In the genomic region with DNA sequence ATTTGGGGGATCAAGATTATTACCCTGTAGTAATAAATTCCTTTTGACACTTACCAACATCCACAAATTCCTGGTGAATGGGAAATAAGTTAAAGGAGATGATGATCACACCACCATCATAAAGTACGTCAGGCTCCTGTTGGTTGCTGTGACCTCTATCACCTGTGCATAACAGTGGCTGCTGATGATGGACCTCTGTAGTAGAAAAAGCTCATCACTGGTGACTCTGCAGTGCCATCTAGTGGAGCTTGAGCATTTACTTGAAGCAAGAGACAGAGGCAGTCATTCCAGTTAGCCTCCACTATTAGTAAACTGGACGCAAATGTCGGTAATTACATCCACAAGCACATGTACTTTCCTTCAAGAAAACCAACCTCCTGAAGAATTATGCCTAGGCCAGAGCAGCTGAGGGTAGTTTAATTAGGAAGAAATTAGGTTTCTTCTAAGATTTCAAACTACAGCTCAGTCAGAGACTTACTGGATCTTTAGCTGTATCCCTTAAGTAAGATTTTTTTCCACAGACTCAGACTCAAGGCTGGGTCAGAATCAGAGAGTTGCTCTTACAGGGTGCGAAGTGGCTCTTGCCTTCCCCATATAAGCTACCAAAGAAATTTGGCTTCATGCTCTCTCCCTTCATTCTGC, we compare ENCODE assay signal across 8 cellular contexts. TPM values are rescaled to one million over a fixed set of nuclear protein-coding genes. Genes with fewer than 3 reads are reported as not detected.
DNase-seq lines count a peak whose midpoint lies in the region; ATAC-seq and TF ChIP-seq lines count a peak whose summit lies in the region.

No MANE protein-coding gene starts in this region.

- TF ChIP-seq CTCF in vagina (IDR thresholded peaks at IDR 0.05) = peak; percentile 59 to 81 (median 72)

- no peak overlapping the region for H4K8ac ChIP-seq in trophoblast cell (ENCODE audit: low read depth, low read length)

- no CpG with 5 or more reads among the region's 4 CpGs for WGBS in trophoblast cell (ENCODE audit: extremely low coverage, insufficient coverage, insufficient read length)

- H3K18ac ChIP-seq in trophoblast cell (ENCODE audit: low read length) = no peak overlapping the region

- no peak overlapping the region for H3K23ac ChIP-seq in trophoblast cell (ENCODE audit: low read length)

- no peak overlapping the region for H3K27ac ChIP-seq in trophoblast cell (ENCODE audit: low read depth, low read length)
- H3K27ac ChIP-seq in vagina = no peak overlapping the region

- H3K4me1 ChIP-seq in trophoblast cell (ENCODE audit: control insufficient read depth in 1 of 2, insufficient read depth in 2 of 2, low read length in 2 of 2) = peaks cover 0 to 3% of the 10 kb centered on the region in 2 experiments
- no peaks in the 10 kb centered on the region for H3K4me1 ChIP-seq in vagina

- H3K4me2 ChIP-seq in trophoblast cell (ENCODE audit: low read length) = no peak overlapping the region

- no peak overlapping the region for H2BK12ac ChIP-seq in trophoblast cell (ENCODE audit: low read length)

- H3K27me3 ChIP-seq in MG63 (no peaks in the 10 kb centered on the region), trophoblast cell (ENCODE audit: insufficient read depth, low read length) (no peaks in the 10 kb centered on the region), vagina (no peaks in the 10 kb centered on the region)

- H3K14ac ChIP-seq in trophoblast cell (ENCODE audit: low read length) = no peak overlapping the region

- H3K36me3 ChIP-seq in MG63 (peaks cover 13% of the 10 kb centered on the region; the same call in 1 of the 2 replicates), trophoblast cell (ENCODE audit: control insufficient read depth in 1 of 2, insufficient read depth in 2 of 2, low read length in 2 of 2) (peaks cover 24 to 46% of the 10 kb centered on the region in 2 experiments), vagina (peaks cover 0 to 9% of the 10 kb centered on the region in 2 donors)

- H2BK120ac ChIP-seq in trophoblast cell (ENCODE audit: insufficient read depth, low read length, poor library complexity) = no peak overlapping the region

- H3K4me3 ChIP-seq in MG63 (no peak overlapping the region), trophoblast cell (ENCODE audit: low read depth, low read length) (no peak overlapping the region), vagina (no peak overlapping the region)

- H4K12ac ChIP-seq in trophoblast cell (ENCODE audit: low read depth, low read length) = no peak overlapping the region

- DNase-seq in DMS53 (lab: John Stamatoyannopoulos, UW) (peak; percentile 92), MG63 (peak; percentile 61), RPMI8226 (peak; percentile 89), globus pallidus (ENCODE audit: low spot score) (peak; percentile 84), trophoblast cell (peak; percentile 91 to 99), vagina (ENCODE audit: extremely low spot score in 2 of 2) (no peak)
- DNase-seq in activated gamma-delta T cell treated with anti-CD3 and anti-CD28 coated beads, Interleukin-2, amount 50 U/mL, for 16 hours (ENCODE audit: low read depth) = peak; percentile 56

- peak; percentile 60 for ATAC-seq in GM21737 (IDR thresholded peaks at IDR 0.05; ENCODE audit: unreplicated experiment)

- no peak for TF ChIP-seq POLR2A in vagina (IDR thresholded peaks at IDR 0.05)

- H3K79me1 ChIP-seq in trophoblast cell (ENCODE audit: low read length) = no peaks in the 10 kb centered on the region

- H3K4ac ChIP-seq in trophoblast cell (ENCODE audit: low read depth, low read length) = no peak overlapping the region

- H3K79me2 ChIP-seq in trophoblast cell (ENCODE audit: control insufficient read depth, insufficient read depth, low read length, poor library complexity) = no peaks in the 10 kb centered on the region

- no peak overlapping the region for H3K9ac ChIP-seq in trophoblast cell (ENCODE audit: low read length)

- no peak overlapping the region for H4K91ac ChIP-seq in trophoblast cell (ENCODE audit: low read depth, low read length)

- H3K9me3 ChIP-seq in MG63 (no peaks in the 10 kb centered on the region), trophoblast cell (ENCODE audit: insufficient read depth, low read depth, low read length) (no peaks in the 10 kb centered on the region), vagina (no peaks in the 10 kb centered on the region)

- intact Hi-C loops in vagina (cut with DNase I) = loop anchor here (5.0 to 10.0 kb wide), 2 partner anchors 322 to 705 kb away; no protein-coding TSS in a partner anchor

- H2AFZ ChIP-seq in trophoblast cell (ENCODE audit: insufficient read depth, low read length, poor library complexity) = no peak overlapping the region

- no peak overlapping the region for H2AK5ac ChIP-seq in trophoblast cell (ENCODE audit: low read length)

- no peak overlapping the region for H2BK5ac ChIP-seq in trophoblast cell (ENCODE audit: low read depth, low read length, poor library complexity)

RNA-seq across cellular contexts. Expression of gene CYB561, which starts 39.3 kb away (rescaled TPM):
- 18.6 and 42.8 TPM in 2 replicates for total RNA-seq in MG63 (2014; rRNA removed; shearing (Covaris generic); ENCODE audit: low replicate concordance)
- polyA plus RNA-seq in trophoblast cell (2013) = 15.7 and 18.0 TPM in 2 replicates
- total RNA-seq in vagina = 46.2 TPM

Comparison
In these comparisons a context has a peak if more than half of its experiments do, and no peak if none do; other contexts are left out.
1. DNase-seq: peak in DMS53 (single experiment), MG63 (single experiment), RPMI8226 (single experiment), activated gamma-delta T cell treated with anti-CD3 and anti-CD28 coated beads, Interleukin-2, amount 50 U/mL, for 16 hours (single experiment), globus pallidus (single experiment) and trophoblast cell (2 of 2); none in vagina (0 of 2).